1 cellular context compared by ENCODE assay signal in genomic region chr22:36376265-36376664, GRCh38.
TF ChIP-seq lines count a peak whose summit lies in the region.

No MANE protein-coding gene starts in this region.

TF ChIP-seq in HepG2, 621 proteins besides CTCF, POLR2A, EP300 and RAD21 (continued from another document):
- TF ChIP-seq ZNF281 (CRISPR knock-in tag; IDR thresholded peaks at IDR 0.05; ENCODE audit: borderline replicate concordance) (no peak), NFRKB (IDR thresholded peaks at IDR 0.05) (no peak), SUZ12 (IDR thresholded peaks at IDR 0.05; ENCODE audit: low read depth, low read length) (no peak), NFE2L1 (CRISPR knock-in tag; IDR thresholded peaks at IDR 0.05; ENCODE audit: borderline replicate concordance) (no peak)
